12 cellular contexts compared by ENCODE assay signal in the genomic region with DNA sequence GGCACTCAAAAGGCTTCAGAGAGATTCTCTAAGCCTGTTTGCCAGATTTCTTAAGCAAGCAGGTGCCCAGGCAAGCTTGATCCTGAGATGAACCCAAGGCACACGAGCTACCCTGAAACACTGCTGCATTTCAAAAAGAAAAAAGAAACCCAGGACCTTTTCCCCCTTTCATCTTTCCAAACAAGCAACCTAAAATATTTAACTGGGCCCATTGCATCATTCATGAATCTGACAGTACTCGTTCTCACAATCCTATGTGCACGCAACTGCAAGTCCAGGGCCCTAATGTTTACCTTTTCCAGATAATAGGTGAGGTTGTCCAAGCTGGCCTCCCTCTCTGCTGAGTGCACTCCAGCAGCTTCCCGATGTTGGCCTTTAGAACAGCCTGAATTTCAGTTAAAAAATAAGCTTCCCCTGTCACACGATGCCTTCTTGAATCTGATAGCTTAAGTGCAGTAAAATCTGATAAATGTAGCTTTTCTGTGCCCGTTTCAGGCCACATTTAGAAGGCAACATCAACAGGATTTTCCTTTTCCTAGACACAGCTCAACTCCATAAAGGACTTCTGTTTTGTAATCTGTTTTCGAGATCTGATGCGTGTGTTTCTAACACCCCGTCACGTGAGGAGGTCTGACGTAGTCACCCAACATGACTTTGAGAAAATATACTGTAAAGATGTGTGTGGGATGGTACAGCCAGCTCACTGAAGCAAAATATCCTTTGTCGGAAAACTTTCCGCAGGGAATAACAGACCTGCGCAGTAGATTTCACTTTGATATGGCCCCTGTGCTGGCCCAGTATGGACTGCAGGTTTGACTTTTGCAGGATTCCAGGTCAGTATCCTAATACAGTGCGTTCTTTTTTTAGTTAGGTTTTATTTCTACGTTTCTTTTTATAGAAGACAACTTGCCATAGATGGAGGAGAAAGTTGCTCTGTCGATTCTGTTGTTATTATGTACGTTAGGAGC. TPM values are rescaled to one million over a fixed set of nuclear protein-coding genes. Genes with fewer than 3 reads are reported as not detected.
DNase-seq lines count a peak whose midpoint lies in the region; ATAC-seq and TF ChIP-seq lines count a peak whose summit lies in the region.
"Had no signal": no experiment of that assay in that cellular context is flagged by ENCODE, and none has a peak within 500 bp of the region (broad histone marks: within the 10 kb centered on the region; RNA-seq: fewer than 3 reads in every experiment).

No MANE protein-coding gene starts in this region.

- H3K36me3 ChIP-seq in heart right ventricle (peaks cover 0 to 63% (median 3%) of the 10 kb centered on the region in 9 donors), ovary (no peaks in the 10 kb centered on the region), aorta (ENCODE audit: control insufficient read depth in 1 of 2, insufficient read depth in 2 of 2, low read length in 1 of 2) (peaks cover 0 to 1% of the 10 kb centered on the region in 2 donors)

- H3K27me3 ChIP-seq in heart right ventricle (no peaks in the 10 kb centered on the region), ovary (no peaks in the 10 kb centered on the region), aorta (ENCODE audit: control insufficient read depth in 1 of 2, insufficient read depth in 2 of 2, low read length in 1 of 2) (no peaks in the 10 kb centered on the region)

- DNase-seq in heart right ventricle = no peak
- no peak for DNase-seq in cardiac septum (ENCODE audit: low spot score)
- DNase-seq in fibroblast of villous mesenchyme (ENCODE audit: low read depth) = peak; percentile 93
- DNase-seq in ovary = no peak
- DNase-seq in aorta = no peak
- no peak for DNase-seq in G401 (ENCODE audit: low spot score)
- DNase-seq: activated CD4-positive, CD25-positive, alpha-beta regulatory T cell treated with anti-CD3 and anti-CD28 coated beads, Interleukin-2, amount 50 U/mL, for 72 hours; activated naive CD4-positive, alpha-beta T cell treated with anti-CD3 and anti-CD28 coated beads, Interleukin-2, amount 50 U/mL, for 16 hours; NCI-H1694 treated with DMSO at 0.1 percent for 48 hours had no signal

- H3K9me3 ChIP-seq in heart right ventricle (no peaks in the 10 kb centered on the region), ovary (no peaks in the 10 kb centered on the region), aorta (ENCODE audit: control insufficient read depth, low read length) (no peaks in the 10 kb centered on the region)

- TF ChIP-seq POLR2A in ovary (IDR thresholded peaks at IDR 0.05) = no peak

- peak in 5 of 8 donors; percentile 5 to 28 (median 8) for ATAC-seq in heart right ventricle
- ATAC-seq in aorta (ENCODE audit: low FRiP score) = no peak
- ATAC-seq in GM18873 (IDR thresholded peaks at IDR 0.05; ENCODE audit: low FRiP score, unreplicated experiment) = no peak
- ATAC-seq in GM21390 (IDR thresholded peaks at IDR 0.05; ENCODE audit: unreplicated experiment) = no peak
- ATAC-seq: Panc1 had no signal

- H3K4me1 ChIP-seq in heart right ventricle (peaks cover 16 to 98% (median 79%) of the 10 kb centered on the region in 9 donors), ovary (ENCODE audit: insufficient read depth) (peaks cover 15% of the 10 kb centered on the region), aorta (ENCODE audit: control insufficient read depth in 1 of 2, insufficient read depth in 2 of 2, low read length in 2 of 2) (peaks cover 5 to 9% of the 10 kb centered on the region in 2 donors)

- no peak for TF ChIP-seq EP300 in ovary (IDR thresholded peaks at IDR 0.05)

- TF ChIP-seq CTCF in heart right ventricle (IDR thresholded peaks at IDR 0.05) (no peak), fibroblast of villous mesenchyme (IDR thresholded peaks at IDR 0.05; ENCODE audit: insufficient read depth, low read depth, low read length) (no peak), ovary (IDR thresholded peaks at IDR 0.05) (no peak)

- intact Hi-C loops in heart right ventricle (cut with DNase I) (no loop called here), cardiac septum (cut with DNase I) (no loop called here), ovary (cut with DNase I) (no loop called here), aorta (cut with DNase I) (no loop called here)

- WGBS in heart right ventricle, 2 donors = 58 to 60% methylated on average over 18 of the region's 18 CpGs
- WGBS in ovary, 3 donors = 85 to 88% (median 86%) methylated on average over 18 of the region's 18 CpGs
- 10 to 13% methylated on average over 18 of the region's 18 CpGs for WGBS in aorta, 2 donors

- peak overlapping the region in 4 of 10 donors; percentile 7 to 25 (median 21) for H3K4me3 ChIP-seq in heart right ventricle
- H3K4me3 ChIP-seq in fibroblast of villous mesenchyme (ENCODE audit: low read depth, low read length) = peak overlapping the region; percentile 37
- H3K4me3 ChIP-seq in ovary = peak overlapping the region; percentile 17
- H3K4me3 ChIP-seq in aorta (ENCODE audit: low read length in 2 of 2) = peak overlapping the region in 1 of 2 donors; percentile 4

- H3K27ac ChIP-seq in heart right ventricle (peak overlapping the region; percentile 5 to 87 (median 69)), ovary (no peak overlapping the region), aorta (ENCODE audit: low read depth in 1 of 2, low read length in 2 of 2) (peak overlapping the region; percentile 92 to 97)

- in situ Hi-C loops in G401 (cut with HindIII; ENCODE audit: low sequenced_read_pairs) = no loop called here

RNA-seq across cellular contexts. Expression of a gene that starts 55.1 kb away (rescaled TPM):
- total RNA-seq in heart right ventricle = 1 to 10 TPM; 2.7 to 7.7 (median 5.1) TPM
- 1 to 10 TPM; 1.4 to 6.5 TPM for polyA plus RNA-seq in heart right ventricle
- 7.1 TPM for total RNA-seq in cardiac septum
- total RNA-seq in fibroblast of villous mesenchyme = 11.3 and 18.1 TPM in 2 replicates
- 10 to 100 TPM; 16.7 to 28.1 (median 18.8) TPM for total RNA-seq in ovary
- 10 to 100 TPM in 1 of 2 donors, 1 to 10 TPM in 1; 6.9 to 10.2 TPM for polyA plus RNA-seq in ovary
- total RNA-seq in aorta = 10 to 100 TPM; 25.5 to 26.1 TPM
- polyA plus RNA-seq in aorta = 1 to 10 TPM; 6.9 to 7.8 TPM
- 6.4 and 10.2 TPM in 2 replicates for total RNA-seq in G401 (2014; rRNA removed; shearing (Covaris generic))

Comparison
In these comparisons a context has a peak if more than half of its experiments do, and no peak if none do; other contexts are left out.
1. ATAC-seq: peak in heart right ventricle (5 of 8); none in aorta (single experiment), GM18873 (single experiment) and GM21390 (single experiment).
2. H3K27ac ChIP-seq: peak in heart right ventricle (10 of 10) and aorta (2 of 2); none in ovary (0 of 2).